ENCODE assay signal across 15 cellular contexts in genomic region chr11:95711945-95712221, GRCh38.
A peak's percentile ranks its signal among the peaks of the same experiment; 100 is the strongest.
DNase-seq lines count a peak whose midpoint lies in the region; ATAC-seq and TF ChIP-seq lines count a peak whose summit lies in the region.
"Had no signal": no experiment of that assay in that cellular context is flagged by ENCODE, and none has a peak within 500 bp of the region (broad histone marks: within the 10 kb centered on the region; RNA-seq: fewer than 3 reads in every experiment).

No MANE protein-coding gene starts in this region.

- no peaks in the 10 kb centered on the region for H3K27me3 Mint-ChIP-seq in activated CD4-positive, alpha-beta memory T cell treated with anti-CD3 and anti-CD28 coated beads for 36 hours
- peaks cover 11% of the 10 kb centered on the region for H3K27me3 Mint-ChIP-seq in activated CD4-positive, alpha-beta memory T cell treated with anti-CD3 and anti-CD28 coated beads, Interleukin-2, amount 10 ng/mL, durations not matched to agents 7 days and 5 days
- no peaks in the 10 kb centered on the region for H3K27me3 Mint-ChIP-seq in stimulated activated memory B cell treated with anti-CD40 and anti-IgM and Interleukin-4, amounts not matched to agents 10 μg/mL and 1 μg/mL and 100 μg/mL, for 72 hours
- H3K27me3 Mint-ChIP-seq in CD8-positive, alpha-beta memory T cell, result peaks cover 0 to 18% of the 10 kb centered on the region in 2 donors

- H3K4me1 ChIP-seq in ascending aorta, result no peaks in the 10 kb centered on the region
- H3K4me1 ChIP-seq in CD8-positive, alpha-beta memory T cell (ENCODE audit: insufficient read depth, low read length), result peaks cover 11% of the 10 kb centered on the region
- H3K4me1 ChIP-seq: breast epithelium had no signal

- POLR2A ChIA-PET in activated CD4-positive, alpha-beta memory T cell treated with anti-CD3 and anti-CD28 coated beads for 36 hours (lab: Charles Lee), result interaction anchor here (0.7 kb wide), 1 partner anchor 156 kb away, joined by 3 read pairs; no protein-coding TSS in a partner anchor
- POLR2A ChIA-PET in activated CD4-positive, alpha-beta memory T cell treated with anti-CD3 and anti-CD28 coated beads, Interleukin-2, amount 10 ng/mL, durations not matched to agents 7 days and 5 days (lab: Charles Lee), result no interaction called here
- POLR2A ChIA-PET in CD8-positive, alpha-beta memory T cell (lab: Charles Lee), result no interaction called here

- ATAC-seq in GM21786 (IDR thresholded peaks at IDR 0.05; ENCODE audit: unreplicated experiment) (peak; percentile 21), HG03521 (IDR thresholded peaks at IDR 0.05; ENCODE audit: unreplicated experiment) (peak; percentile 7), GM21619 (IDR thresholded peaks at IDR 0.05; ENCODE audit: unreplicated experiment) (no peak)
- peak; percentile 38 for ATAC-seq in stimulated activated memory B cell treated with anti-CD40 and anti-IgM and Interleukin-4, amounts not matched to agents 10 μg/mL and 1 μg/mL and 100 μg/mL, for 72 hours

- no peak overlapping the region for H3K4me3 ChIP-seq in ascending aorta
- H3K4me3 ChIP-seq in CD8-positive, alpha-beta memory T cell (ENCODE audit: low read length), result no peak overlapping the region
- H3K4me3 ChIP-seq: breast epithelium had no signal

- H3K27ac ChIP-seq in ascending aorta, result no peak overlapping the region
- H3K27ac ChIP-seq in CD8-positive, alpha-beta memory T cell (ENCODE audit: low read depth, low read length), result no peak overlapping the region
- H3K27ac ChIP-seq: breast epithelium had no signal

- DNase-seq in activated CD4-positive, alpha-beta memory T cell treated with anti-CD3 and anti-CD28 coated beads for 36 hours, result no peak
- no peak for DNase-seq in activated CD4-positive, alpha-beta memory T cell treated with anti-CD3 and anti-CD28 coated beads, Interleukin-2, amount 10 ng/mL, durations not matched to agents 7 days and 5 days
- no peak for DNase-seq in ascending aorta (ENCODE audit: low spot score in 2 of 2)
- no peak for DNase-seq in CD8-positive, alpha-beta memory T cell
- DNase-seq: Calu3, foreskin melanocyte, NCI-H187 treated with DMSO at 0.1 percent for 48 hours, NCI-H774 had no signal

- no peaks in the 10 kb centered on the region for H3K9me3 Mint-ChIP-seq in activated CD4-positive, alpha-beta memory T cell treated with anti-CD3 and anti-CD28 coated beads for 36 hours
- no peaks in the 10 kb centered on the region for H3K9me3 Mint-ChIP-seq in activated CD4-positive, alpha-beta memory T cell treated with anti-CD3 and anti-CD28 coated beads, Interleukin-2, amount 10 ng/mL, durations not matched to agents 7 days and 5 days
- H3K9me3 Mint-ChIP-seq in stimulated activated memory B cell treated with anti-CD40 and anti-IgM and Interleukin-4, amounts not matched to agents 10 μg/mL and 1 μg/mL and 100 μg/mL, for 72 hours, result peaks cover 2% of the 10 kb centered on the region
- no peaks in the 10 kb centered on the region for H3K9me3 Mint-ChIP-seq in CD8-positive, alpha-beta memory T cell
- H3K9me3 Mint-ChIP-seq: mesothelial cell of epicardium had no signal

- peaks cover 45% of the 10 kb centered on the region for H3K4me1 Mint-ChIP-seq in activated CD4-positive, alpha-beta memory T cell treated with anti-CD3 and anti-CD28 coated beads for 36 hours (ENCODE audit: low read depth)
- H3K4me1 Mint-ChIP-seq in activated CD4-positive, alpha-beta memory T cell treated with anti-CD3 and anti-CD28 coated beads, Interleukin-2, amount 10 ng/mL, durations not matched to agents 7 days and 5 days, result peaks cover 23% of the 10 kb centered on the region
- H3K4me1 Mint-ChIP-seq in stimulated activated memory B cell treated with anti-CD40 and anti-IgM and Interleukin-4, amounts not matched to agents 10 μg/mL and 1 μg/mL and 100 μg/mL, for 72 hours, result peaks cover 69% of the 10 kb centered on the region
- H3K4me1 Mint-ChIP-seq in CD8-positive, alpha-beta memory T cell, result peaks cover 6 to 20% (median 13%) of the 10 kb centered on the region in 3 donors

- H3K36me3 Mint-ChIP-seq in activated CD4-positive, alpha-beta memory T cell treated with anti-CD3 and anti-CD28 coated beads for 36 hours, result no peaks in the 10 kb centered on the region
- H3K36me3 Mint-ChIP-seq in activated CD4-positive, alpha-beta memory T cell treated with anti-CD3 and anti-CD28 coated beads, Interleukin-2, amount 10 ng/mL, durations not matched to agents 7 days and 5 days (ENCODE audit: low read depth), result no peaks in the 10 kb centered on the region
- H3K36me3 Mint-ChIP-seq in stimulated activated memory B cell treated with anti-CD40 and anti-IgM and Interleukin-4, amounts not matched to agents 10 μg/mL and 1 μg/mL and 100 μg/mL, for 72 hours, result no peaks in the 10 kb centered on the region
- H3K36me3 Mint-ChIP-seq in CD8-positive, alpha-beta memory T cell, result no peaks in the 10 kb centered on the region
- H3K36me3 Mint-ChIP-seq: mesothelial cell of epicardium had no signal

- intact Hi-C loops in activated CD4-positive, alpha-beta memory T cell treated with anti-CD3 and anti-CD28 coated beads for 36 hours (cut with micrococcal nuclease), result loop anchor here (5.0 kb wide), 1 partner anchor 715 kb away; no protein-coding TSS in a partner anchor
- intact Hi-C loops in ascending aorta (cut with DNase I), result no loop called here

- H3K27me3 ChIP-seq in ascending aorta, result no peaks in the 10 kb centered on the region
- H3K27me3 ChIP-seq in CD8-positive, alpha-beta memory T cell (ENCODE audit: insufficient read depth, low read length, poor library complexity, severe bottlenecking), result no peaks in the 10 kb centered on the region
- H3K27me3 ChIP-seq: breast epithelium, tibial nerve had no signal

- CTCF ChIA-PET in activated CD4-positive, alpha-beta memory T cell treated with anti-CD3 and anti-CD28 coated beads for 36 hours (lab: Charles Lee), result interaction anchor here (1.0 to 15.1 kb wide), 2 partner anchors 10 to 558 kb away, joined by 3 to 389 read pairs; no protein-coding TSS in a partner anchor
- CTCF ChIA-PET in activated CD4-positive, alpha-beta memory T cell treated with anti-CD3 and anti-CD28 coated beads, Interleukin-2, amount 10 ng/mL, durations not matched to agents 7 days and 5 days (lab: Charles Lee), result interaction anchor here (1.2 to 12.4 kb wide), 4 partner anchors 14 to 559 kb away, joined by 3 to 293 read pairs (median 3); no protein-coding TSS in a partner anchor
- CTCF ChIA-PET in CD8-positive, alpha-beta memory T cell (lab: Charles Lee), result interaction anchor here (2.6 kb wide), 1 partner anchor 559 kb away, joined by 14 read pairs; no protein-coding TSS in a partner anchor

- H3K4me3 Mint-ChIP-seq in activated CD4-positive, alpha-beta memory T cell treated with anti-CD3 and anti-CD28 coated beads for 36 hours, result peak overlapping the region; percentile 1
- H3K4me3 Mint-ChIP-seq in activated CD4-positive, alpha-beta memory T cell treated with anti-CD3 and anti-CD28 coated beads, Interleukin-2, amount 10 ng/mL, durations not matched to agents 7 days and 5 days, result no peak overlapping the region
- H3K4me3 Mint-ChIP-seq in stimulated activated memory B cell treated with anti-CD40 and anti-IgM and Interleukin-4, amounts not matched to agents 10 μg/mL and 1 μg/mL and 100 μg/mL, for 72 hours, result peak overlapping the region; percentile 51
- no peak overlapping the region for H3K4me3 Mint-ChIP-seq in CD8-positive, alpha-beta memory T cell
- H3K4me3 Mint-ChIP-seq: mesothelial cell of epicardium had no signal

- no peak for TF ChIP-seq CTCF in ascending aorta (IDR thresholded peaks at IDR 0.05)

- no peaks in the 10 kb centered on the region for H3K9me3 ChIP-seq in ascending aorta
- no peaks in the 10 kb centered on the region for H3K9me3 ChIP-seq in CD8-positive, alpha-beta memory T cell (ENCODE audit: low read length)
- H3K9me3 ChIP-seq: breast epithelium, tibial nerve had no signal

- H3K36me3 ChIP-seq in ascending aorta, result no peaks in the 10 kb centered on the region
- H3K36me3 ChIP-seq in CD8-positive, alpha-beta memory T cell (ENCODE audit: insufficient read depth, low read length), result no peaks in the 10 kb centered on the region
- H3K36me3 ChIP-seq: breast epithelium, tibial nerve had no signal

- peak overlapping the region; percentile 31 for H3K27ac Mint-ChIP-seq in activated CD4-positive, alpha-beta memory T cell treated with anti-CD3 and anti-CD28 coated beads for 36 hours
- H3K27ac Mint-ChIP-seq in activated CD4-positive, alpha-beta memory T cell treated with anti-CD3 and anti-CD28 coated beads, Interleukin-2, amount 10 ng/mL, durations not matched to agents 7 days and 5 days, result no peak overlapping the region
- H3K27ac Mint-ChIP-seq in stimulated activated memory B cell treated with anti-CD40 and anti-IgM and Interleukin-4, amounts not matched to agents 10 μg/mL and 1 μg/mL and 100 μg/mL, for 72 hours, result peak overlapping the region; percentile 96
- peak overlapping the region in 1 of 8 donors; percentile 39 for H3K27ac Mint-ChIP-seq in CD8-positive, alpha-beta memory T cell
- H3K27ac Mint-ChIP-seq: mesothelial cell of epicardium had no signal

Comparison
In these comparisons a context has a peak if more than half of its experiments do, and no peak if none do; other contexts are left out.
1. H3K4me3 Mint-ChIP-seq: peak in activated CD4-positive, alpha-beta memory T cell treated with anti-CD3 and anti-CD28 coated beads for 36 hours (single experiment) and stimulated activated memory B cell treated with anti-CD40 and anti-IgM and Interleukin-4, amounts not matched to agents 10 μg/mL and 1 μg/mL and 100 μg/mL, for 72 hours (single experiment); none in activated CD4-positive, alpha-beta memory T cell treated with anti-CD3 and anti-CD28 coated beads, Interleukin-2, amount 10 ng/mL, durations not matched to agents 7 days and 5 days (single experiment) and CD8-positive, alpha-beta memory T cell (0 of 7).